ENCODE assay signal across 28 cellular contexts in the genomic region with DNA sequence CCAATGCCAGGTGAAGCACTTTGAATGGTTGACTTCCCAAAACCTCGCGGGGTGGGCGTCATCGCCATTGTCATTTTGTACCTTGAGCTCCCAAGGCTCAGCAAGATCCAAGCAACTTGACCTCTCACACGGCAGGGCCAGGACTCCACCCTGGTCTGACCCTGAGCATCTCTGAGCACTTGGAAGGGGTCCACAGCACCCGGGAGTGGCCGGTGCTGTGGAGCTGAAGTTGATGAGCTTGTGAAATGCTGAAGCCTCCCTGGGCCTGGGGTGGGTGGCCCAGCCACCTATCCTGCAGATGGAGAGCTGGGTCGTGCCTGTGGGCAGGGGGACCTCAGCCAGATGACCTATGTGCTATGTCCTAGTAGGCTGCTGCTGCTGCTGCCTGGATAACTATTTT.
"Had no signal": no experiment of that assay in that cellular context is flagged by ENCODE, and none has a peak within 500 bp of the region (broad histone marks: within the 10 kb centered on the region; RNA-seq: fewer than 3 reads in every experiment).

No MANE protein-coding gene starts in this region.

- H3K4me3 ChIP-seq: MG63 had no signal

- H3K27me3 ChIP-seq: MG63 had no signal

- DNase-seq: activated CD4-positive, alpha-beta T cell treated with anti-CD3 and anti-CD28 coated beads, Interleukin-2, amount 10 ng/mL, durations not matched to agents 24 days and 14 days; activated CD4-positive, alpha-beta T cell treated with anti-CD3 and anti-CD28 coated beads, Interleukin-2, amount 50 U/mL, for 4 hours; activated CD8-positive, alpha-beta T cell treated with anti-CD3 and anti-CD28 coated beads, Interleukin-2, amount 10 ng/mL, durations not matched to agents 7 days and 5 days; activated naive CD4-positive, alpha-beta T cell; activated naive CD4-positive, alpha-beta T cell treated with anti-CD3 and anti-CD28 coated beads, Interleukin-2, amount 50 U/mL, for 16 hours; activated naive CD8-positive, alpha-beta T cell treated with anti-CD3 and anti-CD28 coated beads for 36 hours; activated T-cell treated with anti-CD3 and anti-CD28 coated beads, Interleukin-2, amount 50 U/mL, for 24 hours; amniotic stem cell; brain microvascular endothelial cell; Kasumi-1; KG1; MG63; NCI-H1048; NCI-H1105 treated with DMSO at 0.1 percent for 48 hours; NCI-H1436; NCI-H1694; NCI-H1930; NCI-H2081 treated with DMSO at 0.1 percent for 48 hours; NCI-H226; NCI-H446 treated with DMSO at 0.1 percent for 48 hours; NCI-H524; SIG-M5; SW 1271; T-helper 1 cell; T-helper 2 cell; T1000; WERI-Rb-1 had no signal

- H3K36me3 ChIP-seq: brain microvascular endothelial cell, MG63, WERI-Rb-1 had no signal

- ATAC-seq: activated CD8-positive, alpha-beta T cell treated with anti-CD3 and anti-CD28 coated beads, Interleukin-2, amount 10 ng/mL, durations not matched to agents 7 days and 5 days; Panc1 had no signal

- H3K27ac ChIP-seq: brain microvascular endothelial cell, WERI-Rb-1 had no signal
